Comparison of ENCODE assay signal across 22 cellular contexts in the genomic region with DNA sequence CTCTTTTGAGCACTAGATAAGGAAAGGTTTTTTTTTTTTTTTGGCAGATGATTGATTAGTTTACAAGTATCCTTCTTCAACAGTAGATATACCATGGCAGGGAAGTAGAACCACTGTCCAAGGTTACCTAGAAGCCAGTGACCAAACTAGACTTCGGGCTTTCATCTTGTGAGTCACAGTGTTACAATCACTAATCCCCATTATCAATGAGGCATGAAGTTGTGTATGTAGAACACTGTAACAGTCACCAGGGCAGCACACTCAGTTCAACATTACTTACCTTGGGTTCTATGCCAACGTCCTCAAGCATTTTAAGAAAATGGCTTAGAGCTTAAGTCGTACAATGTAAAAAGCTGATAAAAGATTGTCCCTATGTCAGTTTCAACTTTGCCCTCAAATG.
"Had no signal": no experiment of that assay in that cellular context is flagged by ENCODE, and none has a peak within 500 bp of the region (broad histone marks: within the 10 kb centered on the region; RNA-seq: fewer than 3 reads in every experiment).

No MANE protein-coding gene starts in this region.

- ATAC-seq: activated CD8-positive, alpha-beta T cell treated with anti-CD3 and anti-CD28 coated beads for 36 hours; left colon; psoas muscle had no signal

- H3K36me3 ChIP-seq: cardiac muscle cell, esophagus muscularis mucosa, sigmoid colon, spleen, thoracic aorta had no signal

- H3K27ac ChIP-seq: cardiac muscle cell, dorsolateral prefrontal cortex, esophagus muscularis mucosa, psoas muscle, sigmoid colon, spleen, thoracic aorta had no signal

- H3K4me3 ChIP-seq: cardiac muscle cell, dorsolateral prefrontal cortex, esophagus muscularis mucosa, lung, psoas muscle, sigmoid colon, spleen, thoracic aorta had no signal

- H3K9me3 ChIP-seq: esophagus muscularis mucosa, psoas muscle, sigmoid colon, spleen, thoracic aorta had no signal

- DNase-seq: activated B cell treated with CpG ODN at 0.5 μM for 24 hours; activated CD4-positive, alpha-beta T cell treated with anti-CD3 and anti-CD28 coated beads for 48 hours; activated CD8-positive, alpha-beta T cell treated with anti-CD3 and anti-CD28 coated beads for 36 hours; activated gamma-delta T cell; activated naive CD8-positive, alpha-beta T cell treated with anti-CD3 and anti-CD28 coated beads for 36 hours; activated T-cell treated with anti-CD3 and anti-CD28 coated beads, Interleukin-2, amount 50 U/mL, for 48 hours; anterior cingulate cortex; dorsolateral prefrontal cortex; endodermal cell; glutamatergic neuron; hypothalamus; left colon; midbrain; psoas muscle; sigmoid colon; spleen; T-helper 2 cell had no signal

- H3K27me3 ChIP-seq: esophagus muscularis mucosa, sigmoid colon, spleen had no signal

- H3K4me1 ChIP-seq: esophagus muscularis mucosa, psoas muscle, sigmoid colon had no signal

- FAIRE-seq: TTC549 had no signal
